ENCODE assay signal across 9 cellular contexts in the genomic region with DNA sequence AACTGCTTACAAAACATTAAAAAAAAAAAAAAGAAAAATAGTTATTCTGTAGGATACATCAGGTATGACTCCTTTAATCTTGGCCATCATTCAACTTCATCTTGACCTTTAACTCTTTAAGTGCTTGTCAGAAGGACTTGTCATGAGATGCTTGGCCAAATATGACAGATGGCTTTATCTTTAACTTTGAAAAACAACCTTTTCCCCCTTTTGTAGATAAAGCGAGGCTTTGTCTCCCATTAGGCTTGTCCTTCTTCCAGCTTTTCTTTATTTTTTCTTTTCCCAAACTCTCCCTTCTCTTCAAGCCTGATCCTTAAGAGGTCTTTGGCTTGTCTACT. TPM values are rescaled to one million over a fixed set of nuclear protein-coding genes. Genes with fewer than 3 reads are reported as not detected.
DNase-seq lines count a peak whose midpoint lies in the region; ATAC-seq and TF ChIP-seq lines count a peak whose summit lies in the region.
"Had no signal": no experiment of that assay in that cellular context is flagged by ENCODE, and none has a peak within 500 bp of the region (broad histone marks: within the 10 kb centered on the region; RNA-seq: fewer than 3 reads in every experiment).

No MANE protein-coding gene starts in this region.

- H3K4me3 Mint-ChIP-seq in T-helper 1 cell treated with Interleukin-12 subunit alpha and Interleukin-12 subunit beta and Interleukin-4 antibody, amounts not matched to agents 30 μg/mL and 1 μg/mL, for 36 hours, result peak overlapping the region; percentile 94

- no peak for DNase-seq in T-helper 1 cell
- DNase-seq in PC-3, result peak; percentile 31
- DNase-seq in epithelial cell of esophagus (ENCODE audit: low read depth), result no peak
- DNase-seq in skeletal muscle cell (ENCODE audit: low read depth), result no peak
- DNase-seq in OCI-M2 (lab: John Stamatoyannopoulos, UW; ENCODE audit: unreplicated experiment), result no peak
- DNase-seq in cerebellar cortex (ENCODE audit: low spot score), result no peak
- DNase-seq: hypothalamus had no signal

- peaks cover 26% of the 10 kb centered on the region for H3K4me1 ChIP-seq in PC-3 (ENCODE audit: insufficient read depth, low read length)

- H3K9me3 ChIP-seq in PC-3 (ENCODE audit: low read length), result no peaks in the 10 kb centered on the region

- H2AFZ ChIP-seq in PC-3 (ENCODE audit: low read length), result no peak overlapping the region

- CTCF ChIA-PET in PC-3 (lab: Charles Lee), result no interaction called here

- peaks cover 58% of the 10 kb centered on the region for H3K36me3 ChIP-seq in PC-3 (ENCODE audit: low read depth, low read length)

- TF ChIP-seq CTCF in PC-3 (conservative IDR thresholded peaks at IDR 0.05; ENCODE audit: low read depth, low read length), result no peak
- TF ChIP-seq CTCF in epithelial cell of esophagus (IDR thresholded peaks at IDR 0.05; ENCODE audit: insufficient read depth, low read depth, low read length, missing control alignments), result no peak

- peak overlapping the region; percentile 96 for H3K4me2 ChIP-seq in PC-3 (ENCODE audit: low read length)

- H3F3A ChIP-seq in PC-3 (ENCODE audit: low read length, unreplicated experiment), result no peaks in the 10 kb centered on the region

- no peaks in the 10 kb centered on the region for H3K9me3 Mint-ChIP-seq in T-helper 1 cell treated with Interleukin-12 subunit alpha and Interleukin-12 subunit beta and Interleukin-4 antibody, amounts not matched to agents 30 μg/mL and 1 μg/mL, for 36 hours

- H4K20me1 ChIP-seq in PC-3 (ENCODE audit: low read length), result peaks cover 64% of the 10 kb centered on the region

- peaks cover 43% of the 10 kb centered on the region for H3K36me3 Mint-ChIP-seq in T-helper 1 cell treated with Interleukin-12 subunit alpha and Interleukin-12 subunit beta and Interleukin-4 antibody, amounts not matched to agents 30 μg/mL and 1 μg/mL, for 36 hours (ENCODE audit: low read depth)

- POLR2A ChIA-PET in PC-3 (lab: Charles Lee; ENCODE audit: unreplicated experiment), result no interaction called here

- H3K27me3 ChIP-seq in PC-3 (ENCODE audit: low read length), result no peaks in the 10 kb centered on the region

- no TSS peak for BruUV-seq in PC-3 (replicated peaks; lab: Mats Ljungman, UMichigan)

- peak overlapping the region; percentile 94 for H3K4me3 ChIP-seq in PC-3 (ENCODE audit: low read length)
- peak overlapping the region; percentile 79 for H3K4me3 ChIP-seq in epithelial cell of esophagus (ENCODE audit: low read length)
- H3K4me3 ChIP-seq in skeletal muscle cell (ENCODE audit: low read depth, low read length), result peak overlapping the region; percentile 17

- peaks cover 74% of the 10 kb centered on the region for H3K79me2 ChIP-seq in PC-3 (ENCODE audit: low read length)

- peaks cover 48% of the 10 kb centered on the region for H3K4me1 Mint-ChIP-seq in T-helper 1 cell treated with Interleukin-12 subunit alpha and Interleukin-12 subunit beta and Interleukin-4 antibody, amounts not matched to agents 30 μg/mL and 1 μg/mL, for 36 hours (ENCODE audit: low read depth)

- peak overlapping the region; percentile 100; the same call in 1 of the 2 replicates for H3K9ac ChIP-seq in PC-3 (ENCODE audit: low read length)

- peak overlapping the region; percentile 67 for H3K27ac Mint-ChIP-seq in T-helper 1 cell treated with Interleukin-12 subunit alpha and Interleukin-12 subunit beta and Interleukin-4 antibody, amounts not matched to agents 30 μg/mL and 1 μg/mL, for 36 hours

- ATAC-seq in PC-3, result no peak
- ATAC-seq in GM18861 (IDR thresholded peaks at IDR 0.05; ENCODE audit: unreplicated experiment), result no peak

- intact Hi-C loops in PC-3 (cut with micrococcal nuclease), result no loop called here

- H3K27ac ChIP-seq in PC-3 (ENCODE audit: low read length), result no peak overlapping the region

- no peaks in the 10 kb centered on the region for H3K9me2 ChIP-seq in PC-3 (replicated peaks; ENCODE audit: low read length)

- H3K27me3 Mint-ChIP-seq in T-helper 1 cell treated with Interleukin-12 subunit alpha and Interleukin-12 subunit beta and Interleukin-4 antibody, amounts not matched to agents 30 μg/mL and 1 μg/mL, for 36 hours (ENCODE audit: low read depth), result no peaks in the 10 kb centered on the region

RNA-seq across cellular contexts. Expression of a gene that starts 2.3 kb away (rescaled TPM):
- 109 and 121 TPM in 2 replicates for total RNA-seq in PC-3 (2014; rRNA removed)

RNA-seq across cellular contexts. Expression of a gene that starts 18.2 kb away (rescaled TPM):
- total RNA-seq in PC-3 (2014; rRNA removed), result 36.3 and 45.6 TPM in 2 replicates

Comparison
In these comparisons a context has a peak if more than half of its experiments do, and no peak if none do; other contexts are left out.
1. H3K4me3 ChIP-seq: peak in every context shown above with its lines; median percentile 94 in PC-3; 79 in epithelial cell of esophagus; 17 in skeletal muscle cell.